In the genomic region with DNA sequence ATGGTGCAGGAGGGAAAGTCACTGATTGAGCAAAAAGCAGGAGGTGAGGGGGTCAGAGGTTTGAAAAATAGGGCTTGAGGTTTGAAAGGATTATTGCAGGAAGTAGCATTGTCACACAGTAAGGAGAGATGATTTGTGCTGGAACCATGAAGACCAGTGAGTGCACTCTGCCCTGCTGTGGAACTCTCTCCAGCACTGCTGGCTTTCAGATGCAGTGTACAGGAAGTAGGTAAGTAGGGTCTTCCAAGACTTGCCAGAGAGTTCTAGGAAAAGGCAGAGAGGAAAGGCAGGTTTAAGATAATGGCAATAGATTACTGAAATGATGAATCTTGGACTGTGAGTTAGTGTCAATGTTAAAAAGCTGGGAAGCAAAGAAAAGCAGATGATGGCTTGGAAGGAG, we compare ENCODE assay signal across 22 cellular contexts. TPM values are rescaled to one million over a fixed set of nuclear protein-coding genes. Genes with fewer than 3 reads are reported as not detected.
DNase-seq lines count a peak whose midpoint lies in the region; ATAC-seq, FAIRE-seq and TF ChIP-seq lines count a peak whose summit lies in the region.
"Had no signal": no experiment of that assay in that cellular context is flagged by ENCODE, and none has a peak within 500 bp of the region (broad histone marks: within the 10 kb centered on the region; RNA-seq: fewer than 3 reads in every experiment).

No MANE protein-coding gene starts in this region.

- no peak overlapping the region for H3K4me3 Mint-ChIP-seq in activated CD8-positive, alpha-beta memory T cell treated with anti-CD3 and anti-CD28 coated beads, Interleukin-2, amount 10 ng/mL, durations not matched to agents 7 days and 5 days
- H3K4me3 Mint-ChIP-seq: CD8-positive, alpha-beta T cell; HFFc6 had no signal

- H3K4me1 ChIP-seq in neutrophil (ENCODE audit: control insufficient read depth in 1 of 2, insufficient read depth in 1 of 2, low read depth in 1 of 2, low read length in 1 of 2), result peaks cover 27 to 32% of the 10 kb centered on the region in 2 experiments
- H3K4me1 ChIP-seq: A549 had no signal

- CTCF ChIA-PET in activated CD8-positive, alpha-beta memory T cell treated with anti-CD3 and anti-CD28 coated beads, Interleukin-2, amount 10 ng/mL, durations not matched to agents 7 days and 5 days (lab: Charles Lee), result interaction anchor here (1.0 to 1.1 kb wide), 2 partner anchors 48 to 404 kb away, joined by 3 read pairs; no protein-coding TSS in a partner anchor

- H3K9me3 Mint-ChIP-seq in activated CD8-positive, alpha-beta memory T cell treated with anti-CD3 and anti-CD28 coated beads, Interleukin-2, amount 10 ng/mL, durations not matched to agents 7 days and 5 days (ENCODE audit: low read depth), result no peaks in the 10 kb centered on the region
- H3K9me3 Mint-ChIP-seq: CD8-positive, alpha-beta T cell; HFFc6 had no signal

- peak; percentile 31 for ATAC-seq in activated CD8-positive, alpha-beta memory T cell treated with anti-CD3 and anti-CD28 coated beads, Interleukin-2, amount 10 ng/mL, durations not matched to agents 7 days and 5 days
- ATAC-seq: A549; CD8-positive, alpha-beta T cell; HCT116 had no signal

- no peak for DNase-seq in activated CD8-positive, alpha-beta memory T cell treated with anti-CD3 and anti-CD28 coated beads, Interleukin-2, amount 10 ng/mL, durations not matched to agents 7 days and 5 days
- DNase-seq in activated CD8-positive, alpha-beta memory T cell treated with anti-CD3 and anti-CD28 coated beads for 24 hours, result no peak
- DNase-seq in GM12891 (ENCODE audit: insufficient read length, low spot score) (no peak), DMS 273 (lab: John Stamatoyannopoulos, UW; ENCODE audit: unreplicated experiment) (no peak), SKM-1 (lab: John Stamatoyannopoulos, UW; ENCODE audit: unreplicated experiment) (no peak), NCI-H1930 (lab: John Stamatoyannopoulos, UW) (no peak)
- DNase-seq: AML-193; Calu3; CD8-positive, alpha-beta T cell; DMS 273 treated with DMSO at 0.1 percent for 48 hours; DMS53; GDM1; GOT3; H7; HFFc6 had no signal

- peak; percentile 33 for FAIRE-seq in GM12891 (lab: Jason Lieb, UNC)
- FAIRE-seq: A549 had no signal

- H3K9me3 ChIP-seq in SU-DHL-6 (ENCODE audit: insufficient read depth, low read length), result no peaks in the 10 kb centered on the region
- H3K9me3 ChIP-seq in neutrophil, result no peaks in the 10 kb centered on the region
- H3K9me3 ChIP-seq: A549, BLaER1 had no signal

- peaks cover 39% of the 10 kb centered on the region for H3K4me1 Mint-ChIP-seq in activated CD8-positive, alpha-beta memory T cell treated with anti-CD3 and anti-CD28 coated beads, Interleukin-2, amount 10 ng/mL, durations not matched to agents 7 days and 5 days

- no peaks in the 10 kb centered on the region for H3K27me3 ChIP-seq in SU-DHL-6 (ENCODE audit: low read length)
- no peaks in the 10 kb centered on the region for H3K27me3 ChIP-seq in neutrophil
- H3K27me3 ChIP-seq: BLaER1 had no signal

- H3K9ac ChIP-seq in SU-DHL-6 (ENCODE audit: low read length), result no peak overlapping the region
- H3K9ac ChIP-seq: BLaER1 had no signal

- no peak overlapping the region for H3K27ac Mint-ChIP-seq in activated CD8-positive, alpha-beta memory T cell treated with anti-CD3 and anti-CD28 coated beads, Interleukin-2, amount 10 ng/mL, durations not matched to agents 7 days and 5 days
- H3K27ac Mint-ChIP-seq: CD8-positive, alpha-beta T cell; HFFc6 had no signal

- peaks cover 92% of the 10 kb centered on the region for H3K79me2 ChIP-seq in SU-DHL-6 (ENCODE audit: insufficient read depth, low read length)

- no peak overlapping the region for H3K4me2 ChIP-seq in SU-DHL-6 (ENCODE audit: low read depth, low read length, poor library complexity, severe bottlenecking)
- H3K4me2 ChIP-seq: A549 had no signal

- H3K36me3 ChIP-seq in SU-DHL-6 (ENCODE audit: low read length), result peaks cover 16% of the 10 kb centered on the region; the same call in 1 of the 2 replicates
- H3K36me3 ChIP-seq in neutrophil, result peaks cover 99% of the 10 kb centered on the region

- peak overlapping the region; percentile 75 for H3K27ac ChIP-seq in SU-DHL-6 (ENCODE audit: low read depth, low read length)
- peak overlapping the region; percentile 87 for H3K27ac ChIP-seq in neutrophil
- H3K27ac ChIP-seq: 22Rv1, A549, HL-60 had no signal

- TF ChIP-seq CTCF in SU-DHL-6 (IDR thresholded peaks at IDR 0.05; ENCODE audit: insufficient read depth, low read length, poor library complexity, severe bottlenecking) (no peak), neutrophil (IDR thresholded peaks at IDR 0.05) (no peak)

- no peaks in the 10 kb centered on the region; the same call in 1 of the 2 replicates for H4K20me1 ChIP-seq in SU-DHL-6 (ENCODE audit: low read depth, low read length)
- H4K20me1 ChIP-seq: BLaER1 had no signal

- H3K9me2 ChIP-seq in SU-DHL-6 (replicated peaks; ENCODE audit: insufficient read depth, low read length), result no peaks in the 10 kb centered on the region

- H3K4me3 ChIP-seq in SU-DHL-6 (ENCODE audit: insufficient read depth, low read length, poor library complexity, severe bottlenecking) (no peak overlapping the region), neutrophil (ENCODE audit: low read depth in 1 of 2, low read length in 1 of 2) (no peak overlapping the region)
- H3K4me3 ChIP-seq: A549, BLaER1 had no signal

- H3K27me3 Mint-ChIP-seq in activated CD8-positive, alpha-beta memory T cell treated with anti-CD3 and anti-CD28 coated beads, Interleukin-2, amount 10 ng/mL, durations not matched to agents 7 days and 5 days, result no peaks in the 10 kb centered on the region

- H2AFZ ChIP-seq in SU-DHL-6 (ENCODE audit: low read depth, low read length, severe bottlenecking), result no peak overlapping the region

- TF ChIP-seq POLR2A in GM12891 (IDR thresholded peaks at IDR 0.05; ENCODE audit: low read depth, low read length), result no peak

- peaks cover 42% of the 10 kb centered on the region for H3F3A ChIP-seq in SU-DHL-6 (ENCODE audit: insufficient read depth)

- H3K36me3 Mint-ChIP-seq in activated CD8-positive, alpha-beta memory T cell treated with anti-CD3 and anti-CD28 coated beads, Interleukin-2, amount 10 ng/mL, durations not matched to agents 7 days and 5 days, result peaks cover 50% of the 10 kb centered on the region
- H3K36me3 Mint-ChIP-seq: CD8-positive, alpha-beta T cell had no signal

TF ChIP-seq in GM12891, 5 proteins besides CTCF, POLR2A, EP300 and RAD21:
- TF ChIP-seq POU2F2 (IDR thresholded peaks at IDR 0.05; ENCODE audit: low read depth, low read length) (no peak), SPI1 (IDR thresholded peaks at IDR 0.05; ENCODE audit: low read depth, low read length) (no peak), PAX5 (IDR thresholded peaks at IDR 0.05; ENCODE audit: insufficient read depth, low read length, severe bottlenecking) (no peak), TAF1 (IDR thresholded peaks at IDR 0.05; ENCODE audit: low read depth, low read length) (no peak), POLR2AphosphoS5 (IDR thresholded peaks at IDR 0.05; ENCODE audit: low read depth, low read length) (no peak)
TF ChIP-seq in GM12891: peak in this region for 0.

RNA-seq across cellular contexts. Expression of gene SP110, which starts 11.2 kb away (rescaled TPM):
- total RNA-seq in activated CD8-positive, alpha-beta memory T cell treated with anti-CD3 and anti-CD28 coated beads, Interleukin-2, amount 10 ng/mL, durations not matched to agents 7 days and 5 days, result 100 to 1,000 TPM; 111 to 148 TPM
- polyA plus RNA-seq in GM12891 (2012; ENCODE audit: low read depth, missing spikeins), result 64.0 TPM

RNA-seq across cellular contexts. Expression of gene SP140, which starts 17.0 kb away (rescaled TPM):
- 100 to 1,000 TPM; 132 to 142 TPM for total RNA-seq in activated CD8-positive, alpha-beta memory T cell treated with anti-CD3 and anti-CD28 coated beads, Interleukin-2, amount 10 ng/mL, durations not matched to agents 7 days and 5 days
- polyA plus RNA-seq in GM12891 (2012; ENCODE audit: low read depth, missing spikeins), result 54.9 TPM
